Comparison of ENCODE assay signal across 5 cellular contexts in genomic region chr10:15391491-15391890, GRCh38. TPM values are rescaled to one million over a fixed set of nuclear protein-coding genes. Genes with fewer than 3 reads are reported as not detected.
"Had no signal": no experiment of that assay in that cellular context is flagged by ENCODE, and none has a peak within 500 bp of the region (broad histone marks: within the 10 kb centered on the region; RNA-seq: fewer than 3 reads in every experiment).

No MANE protein-coding gene starts in this region.

- H3K27ac Mint-ChIP-seq: GM23338, H9 had no signal

- DNase-seq: H9, HCEC 1CT, IMR-90 had no signal

- H3K9me3 Mint-ChIP-seq: GM23338, H9 had no signal

- H3K4me1 Mint-ChIP-seq: GM23338 had no signal

- ATAC-seq: GM23338 had no signal

- H3K4me3 ChIP-seq: GM23338 had no signal

- H3K4me3 Mint-ChIP-seq: GM23338, H9 had no signal

RNA-seq across cellular contexts. Expression of gene FAM171A1, which starts 20.4 kb away (rescaled TPM):
- total RNA-seq: HT-29 had no signal
